Comparison of ENCODE assay signal across 9 cellular contexts in genomic region chr12:110546339-110546738, GRCh38. TPM values are rescaled to one million over a fixed set of nuclear protein-coding genes. Genes with fewer than 3 reads are reported as not detected.
DNase-seq lines count a peak whose midpoint lies in the region; TF ChIP-seq lines count a peak whose summit lies in the region.
"Had no signal": no experiment of that assay in that cellular context is flagged by ENCODE, and none has a peak within 500 bp of the region (broad histone marks: within the 10 kb centered on the region; RNA-seq: fewer than 3 reads in every experiment).

No MANE protein-coding gene starts in this region.

- H3K56ac ChIP-seq in H9 (ENCODE audit: insufficient read length, low read depth, low read length): no peak overlapping the region

- peaks cover 9 to 30% (median 23%) of the 10 kb centered on the region in 3 experiments for H3K36me3 Mint-ChIP-seq in H9 (ENCODE audit: insufficient read depth in 1 of 3, low read depth in 3 of 3)

- no peaks in the 10 kb centered on the region for H4K20me1 ChIP-seq in H9 (ENCODE audit: control insufficient read depth, insufficient read depth, insufficient read length)

- H3K79me1 ChIP-seq in H9 (ENCODE audit: insufficient read depth, low read depth, low read length, poor library complexity, severe bottlenecking): no peaks in the 10 kb centered on the region

- H3T11ph ChIP-seq in H9 (ENCODE audit: low read length): no peak overlapping the region

- no peaks in the 10 kb centered on the region for H3K27me3 Mint-ChIP-seq in H9 (ENCODE audit: low read depth)

- peaks cover 3 to 8% of the 10 kb centered on the region in 2 experiments; a peak in 1 of 4 replicates for H3K4me1 Mint-ChIP-seq in H9

- 0 out of 2 replicates have a peak, but pooled peaks cover 2% of the 10 kb centered on the region for H3K79me2 ChIP-seq in H9 (ENCODE audit: insufficient read depth, low read length)

- no peak overlapping the region for H2BK5ac ChIP-seq in H9 (ENCODE audit: insufficient read length, low read length)

- no peak overlapping the region for H3K9ac ChIP-seq in H9 (ENCODE audit: extremely low read depth, insufficient read length, low read length)

- H4K5ac ChIP-seq in H9 (ENCODE audit: insufficient read length, low read depth, low read length): no peak overlapping the region

- no peaks in the 10 kb centered on the region for H3K23me2 ChIP-seq in H9 (ENCODE audit: insufficient read length, low read depth, low read length, poor library complexity, severe bottlenecking)

- no peak overlapping the region for H2AK5ac ChIP-seq in H9 (ENCODE audit: insufficient read length, low read length)

- H3K27ac Mint-ChIP-seq in H9: 0 out of 7 replicates have a peak overlapping the region, but pooled peaks of 1 of the 3 experiments have one; percentile 6

- no peak overlapping the region for H2BK12ac ChIP-seq in H9 (ENCODE audit: insufficient read length, low read depth, low read length)

- H3K9me3 Mint-ChIP-seq in H9: no peaks in the 10 kb centered on the region

- no peak overlapping the region for H4K8ac ChIP-seq in H9 (replicated peaks; ENCODE audit: insufficient read length, low read depth, low read length)

- H3K4me3 ChIP-seq in mesodermal cell (ENCODE audit: extremely low read depth, insufficient read depth, low read length, poor library complexity, severe bottlenecking): no peak overlapping the region
- no peak overlapping the region for H3K4me3 ChIP-seq in H7 (ENCODE audit: insufficient read depth, low read depth, low read length)

- H3K36me3 ChIP-seq in mesodermal cell (ENCODE audit: control insufficient read depth, insufficient read depth, low read length): peaks cover 27% of the 10 kb centered on the region
- peaks cover 5% of the 10 kb centered on the region for H3K36me3 ChIP-seq in H7 (replicated peaks; ENCODE audit: control insufficient read depth, insufficient read depth, low read length)

- H3K14ac ChIP-seq in H9 (ENCODE audit: insufficient read depth, low read length): no peak overlapping the region

- H3K4me3 Mint-ChIP-seq in H9: no peak overlapping the region

- no peak overlapping the region for H3K4ac ChIP-seq in H9 (ENCODE audit: low read depth, low read length)

- H3K27ac ChIP-seq in mesodermal cell (ENCODE audit: low read depth, low read length, severe bottlenecking) (peak overlapping the region; percentile 16), H9 (ENCODE audit: insufficient read length, low read depth, low read length) (no peak overlapping the region)

- H3K4me1 ChIP-seq in mesodermal cell (ENCODE audit: control insufficient read depth, insufficient read depth, low read length, poor library complexity, severe bottlenecking): peaks cover 9% of the 10 kb centered on the region
- H3K4me1 ChIP-seq in H9 (ENCODE audit: insufficient read depth, low read length): no peaks in the 10 kb centered on the region

- H3K23ac ChIP-seq in H9 (ENCODE audit: insufficient read length, low read depth, low read length): no peak overlapping the region

- TF ChIP-seq CTCF in H9 (conservative IDR thresholded peaks at IDR 0.05): no peak

- H4K91ac ChIP-seq in H9 (ENCODE audit: insufficient read length, low read depth, low read length): no peak overlapping the region

- H3K27me3 ChIP-seq in H9 (ENCODE audit: insufficient read depth, low read length) (no peaks in the 10 kb centered on the region), H7 (ENCODE audit: control insufficient read depth, insufficient read depth, low read length) (no peaks in the 10 kb centered on the region)

- H2AFZ ChIP-seq in H9 (ENCODE audit: low read length): no peak overlapping the region

- DNase-seq in AG08395 (ENCODE audit: low spot score) (peak; percentile 77), HS-5 (ENCODE audit: low read depth) (peak; percentile 93), astrocyte of the hippocampus (ENCODE audit: low read depth, low spot score) (peak; percentile 76), H9 (no peak), Kasumi-1 (lab: John Stamatoyannopoulos, UW) (no peak), H7 (no peak), OCI-M1 (lab: John Stamatoyannopoulos, UW) (no peak)
- DNase-seq: stimulated activated naive CD4-positive, alpha-beta T cell had no signal

- H3K9me3 ChIP-seq in mesodermal cell (ENCODE audit: control insufficient read depth, low read length) (no peaks in the 10 kb centered on the region), H9 (ENCODE audit: control insufficient read depth, low read depth, low read length) (no peaks in the 10 kb centered on the region)

- H2BK120ac ChIP-seq in H9 (ENCODE audit: low read depth, low read length, poor library complexity, severe bottlenecking): no peak overlapping the region

- no peak overlapping the region for H2BK20ac ChIP-seq in H9 (ENCODE audit: low read depth, low read length, poor library complexity, severe bottlenecking)

- no peak overlapping the region for H2BK15ac ChIP-seq in H9 (ENCODE audit: low read depth, low read length)

- no peak overlapping the region for H3K4me2 ChIP-seq in H9 (ENCODE audit: insufficient read depth, insufficient read length, low read length)

- WGBS in mesodermal cell (ENCODE audit: insufficient coverage in 2 of 2), 2 experiments: 80 to 93% methylated on average over 1 to 2 of the region's 3 CpGs
- WGBS in H9 (ENCODE audit: extremely low coverage, insufficient read length, low lambda C conversion rate): no CpG with 5 or more reads among the region's 3 CpGs

- H3K18ac ChIP-seq in H9 (ENCODE audit: insufficient read length, low read depth, low read length): no peak overlapping the region

RNA-seq across cellular contexts. Expression of gene PPTC7, which starts 36.8 kb away (rescaled TPM):
- polyA plus RNA-seq in mesodermal cell (2013, experiment 1 of 2): 11.6 TPM
- 10.8 TPM for polyA plus RNA-seq in mesodermal cell (2013, experiment 2 of 2)
- 15.7 and 15.8 TPM in 2 replicates for total RNA-seq in H9 (2021)
- total RNA-seq in H7 (2014; rRNA removed; shearing (Covaris generic)): 4.6 and 7.4 TPM in 2 replicates

RNA-seq across cellular contexts. Expression of gene RAD9B, which starts 44.2 kb away (rescaled TPM):
- polyA plus RNA-seq in mesodermal cell (2013, experiment 1 of 2): not detected
- 0.56 TPM for polyA plus RNA-seq in mesodermal cell (2013, experiment 2 of 2)
- total RNA-seq in H9 (2021): 0.22 TPM in 1 of 2 replicates, not detected in the other
- total RNA-seq in H7 (2014; rRNA removed; shearing (Covaris generic)): not detected in 2 replicates

RNA-seq across cellular contexts. Expression of gene VPS29, which starts 44.4 kb away (rescaled TPM):
- 95.2 TPM for polyA plus RNA-seq in mesodermal cell (2013, experiment 1 of 2)
- polyA plus RNA-seq in mesodermal cell (2013, experiment 2 of 2): 93.4 TPM
- 77.6 and 81.5 TPM in 2 replicates for total RNA-seq in H9 (2021)
- 43.3 and 58.1 TPM in 2 replicates for total RNA-seq in H7 (2014; rRNA removed; shearing (Covaris generic))

Comparison
In these comparisons a context has a peak if more than half of its experiments do, and no peak if none do; other contexts are left out.
1. DNase-seq: peak in AG08395 (single experiment), HS-5 (single experiment) and astrocyte of the hippocampus (single experiment); none in H9 (single experiment), Kasumi-1 (0 of 2), H7 (single experiment) and OCI-M1 (single experiment).